In the genomic region with DNA sequence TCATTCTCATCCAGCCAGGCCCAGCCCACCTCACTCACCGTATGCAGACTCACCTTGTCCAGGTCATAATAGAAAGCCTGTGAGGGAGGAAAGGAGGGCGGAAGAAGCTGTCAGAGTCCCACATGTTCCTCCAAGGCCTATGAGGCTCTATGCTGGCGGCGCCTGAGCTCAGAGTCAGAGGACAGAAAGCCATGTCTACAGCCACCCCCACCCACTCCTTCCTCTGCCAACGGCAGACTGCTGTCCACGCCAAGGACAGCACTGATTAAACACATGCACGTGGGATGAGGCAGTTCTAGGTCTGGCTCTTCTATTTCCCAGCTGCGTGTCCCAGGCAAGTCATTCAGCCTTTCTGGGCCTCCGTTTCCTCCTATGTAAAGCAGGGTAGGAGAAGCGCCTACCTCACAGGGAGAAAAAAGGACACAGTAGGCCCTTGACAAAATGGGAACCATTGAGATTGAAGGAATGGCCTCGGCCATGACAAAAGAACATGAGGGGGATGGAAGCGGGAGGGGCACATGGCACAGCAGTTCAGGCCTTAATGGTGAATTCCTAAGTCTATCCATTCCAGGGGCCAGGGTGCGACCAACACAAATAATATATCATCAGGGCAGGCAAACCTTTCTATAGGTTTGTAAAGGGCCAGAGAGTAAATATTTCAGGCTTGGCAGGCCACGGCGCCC, we compare ENCODE assay signal across 26 cellular contexts.
DNase-seq lines count a peak whose midpoint lies in the region; ATAC-seq and TF ChIP-seq lines count a peak whose summit lies in the region.
"Had no signal": no experiment of that assay in that cellular context is flagged by ENCODE, and none has a peak within 500 bp of the region (broad histone marks: within the 10 kb centered on the region; RNA-seq: fewer than 3 reads in every experiment).

No MANE protein-coding gene starts in this region.

- H4K5ac ChIP-seq in H9 (ENCODE audit: insufficient read length, low read depth, low read length): no peak overlapping the region

- no peak overlapping the region for H3T11ph ChIP-seq in H9 (ENCODE audit: low read length)

- H3K4ac ChIP-seq in H9 (ENCODE audit: low read depth, low read length): no peak overlapping the region

- H3K4me1 Mint-ChIP-seq in H9 (peaks cover 10 to 18% of the 10 kb centered on the region in 2 experiments), T-helper 17 cell (no peaks in the 10 kb centered on the region), endothelial cell (ENCODE audit: unreplicated experiment) (peaks cover 9% of the 10 kb centered on the region)
- H3K4me1 Mint-ChIP-seq: activated naive CD8-positive, alpha-beta T cell treated with anti-CD3 and anti-CD28 coated beads for 36 hours; stimulated activated effector memory CD8-positive, alpha-beta T cell treated with anti-CD3 and anti-CD28 coated beads, Interleukin-12 subunit alpha, Interleukin-12 subunit beta, amount 100 ng/mL, for 72 hours; T-cell had no signal

- H3K9me3 Mint-ChIP-seq in H9: no peaks in the 10 kb centered on the region
- no peaks in the 10 kb centered on the region for H3K9me3 Mint-ChIP-seq in endothelial cell (ENCODE audit: unreplicated experiment)
- H3K9me3 Mint-ChIP-seq: activated naive CD8-positive, alpha-beta T cell treated with anti-CD3 and anti-CD28 coated beads for 36 hours; activated T-helper 2 cell treated with anti-CD3 and anti-CD28 coated beads, Interferon-gamma antibody, Interleukin-2, Interleukin-4, amounts not matched to agents 10 μg/mL and 5 μg/mL and 100 μg/mL, durations not matched to agents 14 hours and 24 hours and 36 hours; dendritic cell treated with granulocyte-macrophage colony-stimulating factor and Interleukin-4, amounts not matched to agents 40 ng/mL and 50 ng/mL, for 4 days; nephron; stimulated activated effector memory CD8-positive, alpha-beta T cell treated with anti-CD3 and anti-CD28 coated beads, Interleukin-12 subunit alpha, Interleukin-12 subunit beta, amount 100 ng/mL, for 72 hours; T-cell had no signal

- ATAC-seq in right cardiac atrium (peak; percentile 38 to 82), T-helper 17 cell (no peak)
- ATAC-seq: stimulated activated effector memory CD8-positive, alpha-beta T cell treated with anti-CD3 and anti-CD28 coated beads, Interleukin-12 subunit alpha, Interleukin-12 subunit beta, amount 100 ng/mL, for 72 hours; T-cell had no signal

- H3K27ac Mint-ChIP-seq in H9 (peak overlapping the region in 1 of 3 experiments; percentile 44; a peak in 1 of 7 replicates), T-helper 17 cell (no peak overlapping the region), endothelial cell (ENCODE audit: unreplicated experiment) (no peak overlapping the region)
- H3K27ac Mint-ChIP-seq: activated naive CD8-positive, alpha-beta T cell treated with anti-CD3 and anti-CD28 coated beads for 36 hours; activated T-helper 2 cell treated with anti-CD3 and anti-CD28 coated beads, Interferon-gamma antibody, Interleukin-2, Interleukin-4, amounts not matched to agents 10 μg/mL and 5 μg/mL and 100 μg/mL, durations not matched to agents 14 hours and 24 hours and 36 hours; dendritic cell treated with granulocyte-macrophage colony-stimulating factor and Interleukin-4, amounts not matched to agents 40 ng/mL and 50 ng/mL, for 4 days; nephron; stimulated activated effector memory CD8-positive, alpha-beta T cell treated with anti-CD3 and anti-CD28 coated beads, Interleukin-12 subunit alpha, Interleukin-12 subunit beta, amount 100 ng/mL, for 72 hours; T-cell had no signal

- H4K8ac ChIP-seq in H9 (replicated peaks; ENCODE audit: insufficient read length, low read depth, low read length): no peak overlapping the region

- no peak overlapping the region for H2BK12ac ChIP-seq in H9 (ENCODE audit: insufficient read length, low read depth, low read length)

- no peaks in the 10 kb centered on the region for H3K79me2 ChIP-seq in H9 (ENCODE audit: insufficient read depth, low read length)

- intact Hi-C loops in adrenal gland (cut with DNase I): no loop called here
- intact Hi-C loops in right cardiac atrium (cut with DNase I): no loop called here
- intact Hi-C loops in testis (cut with DNase I; ENCODE audit: low total_unique reads): no loop called here

- no peak overlapping the region for H2BK5ac ChIP-seq in H9 (ENCODE audit: insufficient read length, low read length)

- no peaks in the 10 kb centered on the region for H3K27me3 ChIP-seq in H9 (ENCODE audit: insufficient read depth, low read length)
- H3K27me3 ChIP-seq in adrenal gland: no peaks in the 10 kb centered on the region
- no peaks in the 10 kb centered on the region for H3K27me3 ChIP-seq in right cardiac atrium (ENCODE audit: control insufficient read depth, insufficient read depth)
- no peaks in the 10 kb centered on the region for H3K27me3 ChIP-seq in testis
- H3K27me3 ChIP-seq: pancreas had no signal

- no peak overlapping the region for H3K4me3 ChIP-seq in adrenal gland
- no peak overlapping the region for H3K4me3 ChIP-seq in right cardiac atrium (ENCODE audit: low read length)
- H3K4me3 ChIP-seq in testis: no peak overlapping the region
- H3K4me3 ChIP-seq: pancreas, SJCRH30 had no signal

- no peak overlapping the region for H3K4me2 ChIP-seq in H9 (ENCODE audit: insufficient read depth, insufficient read length, low read length)

- no peak overlapping the region for H3K18ac ChIP-seq in H9 (ENCODE audit: insufficient read length, low read depth, low read length)

- H3K9me3 ChIP-seq in H9 (ENCODE audit: control insufficient read depth, low read depth, low read length): no peaks in the 10 kb centered on the region
- H3K9me3 ChIP-seq in adrenal gland (replicated peaks in 1 of 3): no peaks in the 10 kb centered on the region
- H3K9me3 ChIP-seq in right cardiac atrium (ENCODE audit: control insufficient read depth, low read length): no peaks in the 10 kb centered on the region
- no peaks in the 10 kb centered on the region for H3K9me3 ChIP-seq in testis
- no peaks in the 10 kb centered on the region for H3K9me3 ChIP-seq in T-helper 17 cell (ENCODE audit: control insufficient read depth, low read length, poor library complexity, severe bottlenecking)
- H3K9me3 ChIP-seq: pancreas, SJCRH30 had no signal

- H3K36me3 Mint-ChIP-seq in H9 (ENCODE audit: insufficient read depth in 1 of 3, low read depth in 3 of 3) (no peaks in the 10 kb centered on the region), T-helper 17 cell (ENCODE audit: low read depth) (no peaks in the 10 kb centered on the region), endothelial cell (ENCODE audit: low read depth, unreplicated experiment) (no peaks in the 10 kb centered on the region)
- H3K36me3 Mint-ChIP-seq: activated naive CD8-positive, alpha-beta T cell treated with anti-CD3 and anti-CD28 coated beads for 36 hours; stimulated activated effector memory CD8-positive, alpha-beta T cell treated with anti-CD3 and anti-CD28 coated beads, Interleukin-12 subunit alpha, Interleukin-12 subunit beta, amount 100 ng/mL, for 72 hours; T-cell had no signal

- no peak overlapping the region; the same call in 1 of the 2 replicates for H2BK15ac ChIP-seq in H9 (ENCODE audit: low read depth, low read length)

- no peaks in the 10 kb centered on the region; the same call in 1 of the 2 replicates for H3K4me1 ChIP-seq in H9 (ENCODE audit: insufficient read depth, low read length)
- peaks cover 5 to 8% of the 10 kb centered on the region in 2 donors for H3K4me1 ChIP-seq in adrenal gland (replicated peaks in 1 of 2)
- H3K4me1 ChIP-seq in right cardiac atrium (ENCODE audit: control insufficient read depth, insufficient read depth, low read length): no peaks in the 10 kb centered on the region
- H3K4me1 ChIP-seq in testis: peaks cover 13% of the 10 kb centered on the region
- H3K4me1 ChIP-seq: pancreas, SJCRH30 had no signal

- H3K23ac ChIP-seq in H9 (ENCODE audit: insufficient read length, low read depth, low read length): no peak overlapping the region

- TF ChIP-seq POLR2A in adrenal gland (IDR thresholded peaks at IDR 0.05) (no peak), testis (IDR thresholded peaks at IDR 0.05) (no peak)

- H3K14ac ChIP-seq in H9 (ENCODE audit: insufficient read depth, low read length): no peak overlapping the region; the same call in 1 of the 2 replicates

- no peak overlapping the region for H2AFZ ChIP-seq in H9 (ENCODE audit: low read length)

- no peak overlapping the region for H4K91ac ChIP-seq in H9 (ENCODE audit: insufficient read length, low read depth, low read length)

- H3K9ac ChIP-seq in H9 (ENCODE audit: extremely low read depth, insufficient read length, low read length): peak overlapping the region; percentile 19

- H3K4me3 Mint-ChIP-seq in H9 (no peak overlapping the region), T-helper 17 cell (no peak overlapping the region), endothelial cell (ENCODE audit: unreplicated experiment) (no peak overlapping the region)
- H3K4me3 Mint-ChIP-seq: activated naive CD8-positive, alpha-beta T cell treated with anti-CD3 and anti-CD28 coated beads for 36 hours; dendritic cell treated with granulocyte-macrophage colony-stimulating factor and Interleukin-4, amounts not matched to agents 40 ng/mL and 50 ng/mL, for 4 days; nephron; stimulated activated effector memory CD8-positive, alpha-beta T cell treated with anti-CD3 and anti-CD28 coated beads, Interleukin-12 subunit alpha, Interleukin-12 subunit beta, amount 100 ng/mL, for 72 hours; T-cell had no signal

- no peak overlapping the region for H2BK20ac ChIP-seq in H9 (ENCODE audit: low read depth, low read length, poor library complexity, severe bottlenecking)

- WGBS in H9 (ENCODE audit: extremely low coverage, insufficient read length, low lambda C conversion rate): no CpG with 5 or more reads among the region's 15 CpGs
- WGBS in adrenal gland, 4 donors: 53 to 59% (median 55%) methylated on average over 13 to 15 of the region's 15 CpGs
- WGBS in right cardiac atrium: 71% methylated on average over 15 of the region's 15 CpGs
- 58 to 63% methylated on average over 15 of the region's 15 CpGs for WGBS in testis, 2 donors

- no peaks in the 10 kb centered on the region for H3K36me3 ChIP-seq in adrenal gland (replicated peaks in 1 of 2)
- H3K36me3 ChIP-seq in testis (ENCODE audit: low read depth, missing control alignments): no peaks in the 10 kb centered on the region
- H3K36me3 ChIP-seq: pancreas, SJCRH30 had no signal

- H3K79me1 ChIP-seq in H9 (ENCODE audit: insufficient read depth, low read depth, low read length, poor library complexity, severe bottlenecking): no peaks in the 10 kb centered on the region

- no peak overlapping the region for H3K56ac ChIP-seq in H9 (ENCODE audit: insufficient read length, low read depth, low read length)

- H3K27me3 Mint-ChIP-seq in H9 (ENCODE audit: low read depth) (no peaks in the 10 kb centered on the region; the same call in 1 of the 2 replicates), T-helper 17 cell (peaks cover 9% of the 10 kb centered on the region), endothelial cell (ENCODE audit: unreplicated experiment) (peaks cover 11% of the 10 kb centered on the region)
- H3K27me3 Mint-ChIP-seq: activated naive CD8-positive, alpha-beta T cell treated with anti-CD3 and anti-CD28 coated beads for 36 hours; dendritic cell treated with granulocyte-macrophage colony-stimulating factor and Interleukin-4, amounts not matched to agents 40 ng/mL and 50 ng/mL, for 4 days had no signal

- H4K20me1 ChIP-seq in H9 (ENCODE audit: control insufficient read depth, insufficient read depth, insufficient read length): no peaks in the 10 kb centered on the region

- DNase-seq in H9 (no peak), adrenal gland (peak; percentile 73 to 89 (median 87)), right cardiac atrium (peak in 2 of 3 donors; percentile 73 to 81), testis (peak; percentile 89), T-helper 17 cell (no peak), endothelial cell (ENCODE audit: low spot score) (no peak)
- no peak for DNase-seq in activated CD4-positive, alpha-beta T cell treated with anti-CD3 and anti-CD28 coated beads, Interleukin-2, amount 50 U/mL, for 1 hour
- DNase-seq: activated CD4-positive, alpha-beta T cell treated with anti-CD3 and anti-CD28 coated beads, Interleukin-2, amount 50 U/mL, for 48 hours; activated CD4-positive, CD25-positive, alpha-beta regulatory T cell; activated naive CD8-positive, alpha-beta T cell treated with anti-CD3 and anti-CD28 coated beads for 36 hours; central memory CD4-positive, alpha-beta T cell; DND-41; NCI-H1092; NCI-H187 treated with DMSO at 0.1 percent for 48 hours; NCI-H526; NK-92 treated with Interleukin-12 subunit alpha and Interleukin-12 subunit beta, amount 100 ng/mL, for 24 hours; pancreas; retina; SJCRH30; stimulated activated CD4-positive, alpha-beta T cell treated with anti-CD3 and anti-CD28 coated beads, Interleukin-4, amount 100 ng/mL, for 24 hours; substantia nigra; T-cell had no signal

- no peaks in the 10 kb centered on the region for H3K23me2 ChIP-seq in H9 (ENCODE audit: insufficient read length, low read depth, low read length, poor library complexity, severe bottlenecking)

- H3K27ac ChIP-seq in H9 (ENCODE audit: insufficient read length, low read depth, low read length): peak overlapping the region; percentile 10
- H3K27ac ChIP-seq in adrenal gland: peak overlapping the region in 3 of 5 donors; percentile 13 to 19 (median 17)
- no peak overlapping the region for H3K27ac ChIP-seq in right cardiac atrium (ENCODE audit: low read length)
- peak overlapping the region in 1 of 2 donors; percentile 82 for H3K27ac ChIP-seq in testis
- H3K27ac ChIP-seq: pancreas, SJCRH30 had no signal

- no peak for TF ChIP-seq CTCF in H9 (conservative IDR thresholded peaks at IDR 0.05)
- TF ChIP-seq CTCF in adrenal gland (IDR thresholded peaks at IDR 0.05): no peak
- no peak for TF ChIP-seq CTCF in testis (IDR thresholded peaks at IDR 0.05)
- no peak for TF ChIP-seq CTCF in endothelial cell (IDR thresholded peaks at IDR 0.05; ENCODE audit: unreplicated experiment)

- no peak overlapping the region for H2AK5ac ChIP-seq in H9 (ENCODE audit: insufficient read length, low read length)

- H2BK120ac ChIP-seq in H9 (ENCODE audit: low read depth, low read length, poor library complexity, severe bottlenecking): no peak overlapping the region

Comparison
In these comparisons a context has a peak if more than half of its experiments do, and no peak if none do; other contexts are left out.
1. DNase-seq: peak in adrenal gland (7 of 7), right cardiac atrium (2 of 3) and testis (single experiment); none in H9 (single experiment), T-helper 17 cell (0 of 3), endothelial cell (single experiment) and activated CD4-positive, alpha-beta T cell treated with anti-CD3 and anti-CD28 coated beads, Interleukin-2, amount 50 U/mL, for 1 hour (single experiment).